Comparison of ENCODE assay signal across 29 cellular contexts in genomic region chr7:103637726-103638125, GRCh38.
A peak's percentile ranks its signal among the peaks of the same experiment; 100 is the strongest.
DNase-seq lines count a peak whose midpoint lies in the region; FAIRE-seq and TF ChIP-seq lines count a peak whose summit lies in the region.
"Had no signal": no experiment of that assay in that cellular context is flagged by ENCODE, and none has a peak within 500 bp of the region (broad histone marks: within the 10 kb centered on the region; RNA-seq: fewer than 3 reads in every experiment).

No MANE protein-coding gene starts in this region.

- POLR2A ChIA-PET in PC-9 (lab: Charles Lee; ENCODE audit: unreplicated experiment) (no interaction called here), endothelial cell of umbilical vein (lab: Charles Lee) (no interaction called here)

- TF ChIP-seq POLR2A in endothelial cell of umbilical vein (IDR thresholded peaks at IDR 0.05; ENCODE audit: low read depth, low read length) = no peak

- H3K27ac ChIP-seq in PC-9 = peak overlapping the region; percentile 89
- peak overlapping the region; percentile 50 for H3K27ac ChIP-seq in endothelial cell of umbilical vein (ENCODE audit: insufficient read depth, low read depth, low read length)
- H3K27ac ChIP-seq: cardiac muscle cell, esophagus squamous epithelium, heart left ventricle, neural progenitor cell, tibial nerve, VCaP had no signal

- H3K9me3 Mint-ChIP-seq in progenitor cell of endocrine pancreas (ENCODE audit: low read depth) = no peaks in the 10 kb centered on the region
- H3K9me3 Mint-ChIP-seq: activated CD4-positive, alpha-beta T cell treated with anti-CD3 and anti-CD28 coated beads, Interleukin-2, amount 10 ng/mL, durations not matched to agents 7 days and 5 days; GM23338; neural progenitor cell had no signal

- intact Hi-C loops in PC-9 (cut with micrococcal nuclease; ENCODE audit: unreplicated experiment) = no loop called here
- intact Hi-C loops in endothelial cell of umbilical vein (cut with micrococcal nuclease) = loop anchor here (2.0 kb wide), 1 partner anchor 81 kb away; no protein-coding TSS in a partner anchor

- no peaks in the 10 kb centered on the region for H3K9me2 ChIP-seq in PC-9 (ENCODE audit: insufficient read depth)

- H3K4me3 ChIP-seq in PC-9 = no peak overlapping the region
- H3K4me3 ChIP-seq in endothelial cell of umbilical vein (replicated peaks in 1 of 3; ENCODE audit: insufficient read depth in 1 of 3, low read depth in 1 of 3, low read length in 3 of 3) = no peak overlapping the region
- H3K4me3 ChIP-seq: cardiac muscle cell, esophagus squamous epithelium, GM23338, heart left ventricle, mucosa of descending colon, neural progenitor cell, smooth muscle cell, tibial nerve had no signal

- H3K4me1 Mint-ChIP-seq in progenitor cell of endocrine pancreas (ENCODE audit: low read depth) = no peaks in the 10 kb centered on the region
- H3K4me1 Mint-ChIP-seq: activated CD4-positive, alpha-beta T cell treated with anti-CD3 and anti-CD28 coated beads, Interleukin-2, amount 10 ng/mL, durations not matched to agents 7 days and 5 days; GM23338; immature natural killer cell; neural progenitor cell had no signal

- H3K4me1 ChIP-seq in PC-9 (replicated peaks; ENCODE audit: insufficient read depth) (peaks cover 34% of the 10 kb centered on the region), endothelial cell of umbilical vein (ENCODE audit: control insufficient read depth, extremely low read depth, insufficient read depth, low read length) (peaks cover 24% of the 10 kb centered on the region)
- H3K4me1 ChIP-seq: Caco-2, esophagus squamous epithelium, heart left ventricle, neural progenitor cell, tibial nerve had no signal

- FAIRE-seq in endothelial cell of umbilical vein (lab: Jason Lieb, UNC) = peak; percentile 38

- DNase-seq in EL (peak; percentile 67), PC-9 (no peak), endothelial cell of umbilical vein (ENCODE audit: low read depth, low spot score) (peak; percentile 23), renal cortical epithelial cell (ENCODE audit: low read depth) (peak; percentile 31), NCI-H2029 (lab: John Stamatoyannopoulos, UW) (no peak), NCI-H187 treated with DMSO at 0.1 percent for 48 hours (lab: John Stamatoyannopoulos, UW) (no peak), progenitor cell of endocrine pancreas (ENCODE audit: low spot score, unreplicated experiment) (no peak)
- DNase-seq: activated CD4-positive, alpha-beta T cell treated with anti-CD3 and anti-CD28 coated beads, Interleukin-2, amount 10 ng/mL, durations not matched to agents 7 days and 5 days; activated CD8-positive, alpha-beta memory T cell treated with anti-CD3 and anti-CD28 coated beads, Interleukin-2, amount 50 U/mL, for 4 hours; activated effector memory CD4-positive, alpha-beta T cell treated with Interleukin-2 at 50 U/mL for 16 hours; activated naive CD8-positive, alpha-beta T cell treated with anti-CD3 and anti-CD28 coated beads, Interleukin-2, amount 50 U/mL, for 24 hours; Caco-2; esophagus squamous epithelium; heart left ventricle; immature natural killer cell; left ventricle myocardium superior; mucosa of descending colon; NCI-H748 treated with DMSO at 0.1 percent for 48 hours; OCI-M1; stimulated activated CD4-positive, alpha-beta T cell treated with anti-CD3 and anti-CD28 coated beads, Interleukin-4, amount 100 ng/mL, for 1 hour; T-helper 2 cell had no signal

- no peaks in the 10 kb centered on the region for H3K36me3 Mint-ChIP-seq in progenitor cell of endocrine pancreas (ENCODE audit: insufficient read depth)
- H3K36me3 Mint-ChIP-seq: immature natural killer cell, neural progenitor cell had no signal

- BruUV-seq in PC-9 (replicated peaks; lab: Mats Ljungman, UMichigan) = no TSS peak
- BruUV-seq in endothelial cell of umbilical vein (replicated peaks; lab: Mats Ljungman, UMichigan) = no TSS peak

- peaks cover 16% of the 10 kb centered on the region for H3F3A ChIP-seq in PC-9 (ENCODE audit: insufficient read depth, low read depth)

- H3K79me2 ChIP-seq in PC-9 (ENCODE audit: low read depth) (no peaks in the 10 kb centered on the region), endothelial cell of umbilical vein (ENCODE audit: control insufficient read depth, insufficient read depth, low read length) (no peaks in the 10 kb centered on the region)

- dilution Hi-C loops in endothelial cell of umbilical vein (cut with MboI; ENCODE audit: extremely low pct_ligation_motif_present, low sequenced_read_pairs) = no loop called here

- H3K27me3 ChIP-seq in PC-9 (ENCODE audit: insufficient read depth, low read depth) (no peaks in the 10 kb centered on the region), endothelial cell of umbilical vein (ENCODE audit: control insufficient read depth in 2 of 2, insufficient read depth in 2 of 2, low read length in 2 of 2) (no peaks in the 10 kb centered on the region)
- H3K27me3 ChIP-seq: cardiac muscle cell, esophagus squamous epithelium, heart left ventricle, neural progenitor cell, tibial nerve had no signal

- H3K9me3 ChIP-seq in PC-9 (ENCODE audit: insufficient read depth, low read depth) (peaks cover 9% of the 10 kb centered on the region), endothelial cell of umbilical vein (replicated peaks; ENCODE audit: control insufficient read depth, insufficient read depth, low read length) (no peaks in the 10 kb centered on the region)
- H3K9me3 ChIP-seq: Caco-2, esophagus squamous epithelium, heart left ventricle, mucosa of descending colon, tibial nerve had no signal

- peak overlapping the region; percentile 20; the same call in 1 of the 2 replicates for H3K4me2 ChIP-seq in PC-9
- peak overlapping the region; percentile 38 for H3K4me2 ChIP-seq in endothelial cell of umbilical vein (ENCODE audit: insufficient read depth, low read length)
- H3K4me2 ChIP-seq: GM23338, neural progenitor cell, smooth muscle cell had no signal

- H3K4me3 Mint-ChIP-seq in progenitor cell of endocrine pancreas (ENCODE audit: low read depth) = no peak overlapping the region
- H3K4me3 Mint-ChIP-seq: activated CD4-positive, alpha-beta T cell treated with anti-CD3 and anti-CD28 coated beads, Interleukin-2, amount 10 ng/mL, durations not matched to agents 7 days and 5 days; activated naive CD8-positive, alpha-beta T cell treated with anti-CD3 and anti-CD28 coated beads, Interleukin-2, amount 50 U/mL, for 24 hours; GM23338; IgD-negative memory B cell; immature natural killer cell; neural progenitor cell; stimulated activated naive CD8-positive, alpha-beta T cell treated with anti-CD3 and anti-CD28 coated beads, Interleukin-15, Interleukin-2, amounts not matched to agents 100 ng/mL and 50 ng/mL, for 24 hours had no signal

- H3K9ac ChIP-seq in endothelial cell of umbilical vein (replicated peaks; ENCODE audit: extremely low read depth, insufficient read depth, low read length) = no peak overlapping the region
- H3K9ac ChIP-seq: neural progenitor cell had no signal

- no peaks in the 10 kb centered on the region for H4K20me1 ChIP-seq in PC-9 (ENCODE audit: insufficient read depth)
- H4K20me1 ChIP-seq in endothelial cell of umbilical vein (replicated peaks; ENCODE audit: control insufficient read depth, extremely low read depth, insufficient read depth, low read length) = no peaks in the 10 kb centered on the region

- no peaks in the 10 kb centered on the region for H3K36me3 ChIP-seq in PC-9 (ENCODE audit: low read depth)
- H3K36me3 ChIP-seq in endothelial cell of umbilical vein (ENCODE audit: control insufficient read depth in 2 of 2, extremely low read depth in 1 of 2, insufficient read depth in 2 of 2, low read length in 2 of 2) = no peaks in the 10 kb centered on the region
- H3K36me3 ChIP-seq: esophagus squamous epithelium, heart left ventricle, neural progenitor cell had no signal

- no peaks in the 10 kb centered on the region for H3K27me3 Mint-ChIP-seq in progenitor cell of endocrine pancreas
- H3K27me3 Mint-ChIP-seq: activated CD4-positive, alpha-beta T cell treated with anti-CD3 and anti-CD28 coated beads, Interleukin-2, amount 10 ng/mL, durations not matched to agents 7 days and 5 days had no signal

- no peak for TF ChIP-seq CTCF in PC-9 (conservative IDR thresholded peaks at IDR 0.05)
- no peak for TF ChIP-seq CTCF in endothelial cell of umbilical vein (IDR thresholded peaks at IDR 0.05; ENCODE audit: extremely low read depth in 1 of 2, insufficient read depth in 1 of 2, low read depth in 1 of 2, low read length in 2 of 2)
- no peak for TF ChIP-seq CTCF in progenitor cell of endocrine pancreas (IDR thresholded peaks at IDR 0.05; ENCODE audit: unreplicated experiment)

- H3K27ac Mint-ChIP-seq in progenitor cell of endocrine pancreas = no peak overlapping the region
- H3K27ac Mint-ChIP-seq: activated CD4-positive, alpha-beta T cell treated with anti-CD3 and anti-CD28 coated beads, Interleukin-2, amount 10 ng/mL, durations not matched to agents 7 days and 5 days; activated naive CD8-positive, alpha-beta T cell treated with anti-CD3 and anti-CD28 coated beads, Interleukin-2, amount 50 U/mL, for 24 hours; GM23338; IgD-negative memory B cell; immature natural killer cell; neural progenitor cell had no signal

- CTCF ChIA-PET in PC-9 (lab: Charles Lee) (no interaction called here), endothelial cell of umbilical vein (lab: Charles Lee) (no interaction called here)

- no peak overlapping the region for H2AFZ ChIP-seq in PC-9
- H2AFZ ChIP-seq in endothelial cell of umbilical vein (ENCODE audit: low read depth, low read length) = no peak overlapping the region
- H2AFZ ChIP-seq: GM23338, neural progenitor cell had no signal

- H3K9me1 ChIP-seq in endothelial cell of umbilical vein (replicated peaks; ENCODE audit: control insufficient read depth, extremely low read depth, insufficient read depth, low read length) = no peaks in the 10 kb centered on the region

TF ChIP-seq in endothelial cell of umbilical vein, 7 proteins besides CTCF, POLR2A, EP300 and RAD21:
- TF ChIP-seq FOS (IDR thresholded peaks at IDR 0.05; ENCODE audit: borderline replicate concordance, insufficient read depth, low read length) (peak; percentile 60), GATA2 (IDR thresholded peaks at IDR 0.05; ENCODE audit: insufficient read depth, insufficient read length, low read depth, low read length) (no peak)

Comparison
In these comparisons a context has a peak if more than half of its experiments do, and no peak if none do; other contexts are left out.
1. DNase-seq: peak in EL (single experiment), endothelial cell of umbilical vein (single experiment) and renal cortical epithelial cell (single experiment); none in PC-9 (0 of 2), NCI-H2029 (single experiment), NCI-H187 treated with DMSO at 0.1 percent for 48 hours (single experiment) and progenitor cell of endocrine pancreas (single experiment).